8 cellular contexts compared by ENCODE assay signal in genomic region chr20:11891827-11892521, GRCh38. TPM values are rescaled to one million over a fixed set of nuclear protein-coding genes. Genes with fewer than 3 reads are reported as not detected.
DNase-seq lines count a peak whose midpoint lies in the region; ATAC-seq and TF ChIP-seq lines count a peak whose summit lies in the region.

No MANE protein-coding gene starts in this region.

- WGBS in testis, 2 donors: 0% methylated on average over 16 of the region's 16 CpGs

- H3K36me3 ChIP-seq in muscle layer of duodenum (ENCODE audit: control insufficient read depth in 1 of 2, insufficient read depth in 2 of 2, low read length in 2 of 2): peaks cover 0 to 8% of the 10 kb centered on the region in 2 donors
- H3K36me3 ChIP-seq in testis (ENCODE audit: low read depth, missing control alignments): no peaks in the 10 kb centered on the region

- no peaks in the 10 kb centered on the region for H3K9me3 ChIP-seq in muscle layer of duodenum (ENCODE audit: control insufficient read depth in 1 of 2, low read length in 2 of 2)
- H3K9me3 ChIP-seq in testis: no peaks in the 10 kb centered on the region

- H3K4me1 Mint-ChIP-seq in activated CD8-positive, alpha-beta T cell treated with anti-CD3 and anti-CD28 coated beads for 36 hours (ENCODE audit: low read depth): peaks cover 16% of the 10 kb centered on the region

- no peak for TF ChIP-seq POLR2A in testis (IDR thresholded peaks at IDR 0.05)

- peak overlapping the region; percentile 27 for H3K27ac Mint-ChIP-seq in activated CD8-positive, alpha-beta T cell treated with anti-CD3 and anti-CD28 coated beads for 36 hours

- H3K36me3 Mint-ChIP-seq in activated CD8-positive, alpha-beta T cell treated with anti-CD3 and anti-CD28 coated beads for 36 hours (ENCODE audit: low read depth): no peaks in the 10 kb centered on the region

- POLR2A ChIA-PET in activated CD8-positive, alpha-beta T cell treated with anti-CD3 and anti-CD28 coated beads for 36 hours (lab: Charles Lee): no interaction called here

- H3K27me3 ChIP-seq in muscle layer of duodenum (ENCODE audit: low read depth, low read length): no peaks in the 10 kb centered on the region
- H3K27me3 ChIP-seq in testis: no peaks in the 10 kb centered on the region

- TF ChIP-seq CTCF in activated CD8-positive, alpha-beta T cell treated with anti-CD3 and anti-CD28 coated beads for 36 hours (IDR thresholded peaks at IDR 0.05): no peak
- TF ChIP-seq CTCF in testis (IDR thresholded peaks at IDR 0.05): no peak

- peaks cover 20% of the 10 kb centered on the region for H3K27me3 Mint-ChIP-seq in activated CD8-positive, alpha-beta T cell treated with anti-CD3 and anti-CD28 coated beads for 36 hours

- CTCF ChIA-PET in activated CD8-positive, alpha-beta T cell treated with anti-CD3 and anti-CD28 coated beads for 36 hours (lab: Charles Lee): no interaction called here

- H3K4me3 Mint-ChIP-seq in activated CD8-positive, alpha-beta T cell treated with anti-CD3 and anti-CD28 coated beads for 36 hours: peak overlapping the region; percentile 69

- peaks cover 0 to 21% of the 10 kb centered on the region in 2 donors for H3K4me1 ChIP-seq in muscle layer of duodenum (ENCODE audit: control insufficient read depth in 1 of 2, insufficient read depth in 2 of 2, low read length in 2 of 2)
- H3K4me1 ChIP-seq in testis: peaks cover 9% of the 10 kb centered on the region

- H3K27ac ChIP-seq in muscle layer of duodenum (ENCODE audit: low read length): peak overlapping the region; percentile 85
- H3K27ac ChIP-seq in testis: peak overlapping the region; percentile 86 to 96

- peak; percentile 17 to 23 for DNase-seq in activated CD4-positive, alpha-beta T cell treated with anti-CD3 and anti-CD28 coated beads for 24 hours (ENCODE audit: low read depth in 2 of 2)
- DNase-seq in activated CD4-positive, alpha-beta T cell treated with anti-CD3 and anti-CD28 coated beads, Interleukin-2, amount 50 U/mL, for 1 hour: no peak
- DNase-seq in NCI-H460 (ENCODE audit: extremely low read depth, low read depth) (peak; percentile 59), fibroblast of gingiva (ENCODE audit: low read depth) (peak; percentile 54), testis (peak; percentile 90)
- DNase-seq in activated CD8-positive, alpha-beta T cell treated with anti-CD3 and anti-CD28 coated beads for 36 hours: peak; percentile 65

- intact Hi-C loops in activated CD8-positive, alpha-beta T cell treated with anti-CD3 and anti-CD28 coated beads for 36 hours (cut with micrococcal nuclease): no loop called here
- intact Hi-C loops in testis (cut with DNase I; ENCODE audit: low total_unique reads): no loop called here

- ATAC-seq in HG03135 (IDR thresholded peaks at IDR 0.05; ENCODE audit: unreplicated experiment): peak; percentile 69
- ATAC-seq in activated CD8-positive, alpha-beta T cell treated with anti-CD3 and anti-CD28 coated beads for 36 hours: peak; percentile 73

- no peaks in the 10 kb centered on the region for H3K9me3 Mint-ChIP-seq in activated CD8-positive, alpha-beta T cell treated with anti-CD3 and anti-CD28 coated beads for 36 hours

- peak overlapping the region; percentile 84 to 87 for H3K4me3 ChIP-seq in muscle layer of duodenum (ENCODE audit: low read depth in 1 of 2, low read length in 2 of 2)
- H3K4me3 ChIP-seq in testis: peak overlapping the region; percentile 66 to 84

RNA-seq across cellular contexts. Expression of gene BTBD3, which starts 25.7 kb away (rescaled TPM):
- total RNA-seq in NCI-H460 (2014; rRNA removed; shearing (Covaris generic)): 24.6 and 28.7 TPM in 2 replicates
- polyA plus RNA-seq in NCI-H460 (2014; cell fraction: nucleus; rRNA removed): 35.0 and 39.6 TPM in 2 replicates
- 1 to 10 TPM; 4.9 to 5.3 TPM for total RNA-seq in activated CD8-positive, alpha-beta T cell treated with anti-CD3 and anti-CD28 coated beads for 36 hours
- total RNA-seq in testis: 10 to 100 TPM; 83.6 to 92.2 TPM
- 34.4 TPM for polyA plus RNA-seq in testis (ENCODE audit: insufficient read depth, low read depth, low replicate concordance)
